In the genomic region with DNA sequence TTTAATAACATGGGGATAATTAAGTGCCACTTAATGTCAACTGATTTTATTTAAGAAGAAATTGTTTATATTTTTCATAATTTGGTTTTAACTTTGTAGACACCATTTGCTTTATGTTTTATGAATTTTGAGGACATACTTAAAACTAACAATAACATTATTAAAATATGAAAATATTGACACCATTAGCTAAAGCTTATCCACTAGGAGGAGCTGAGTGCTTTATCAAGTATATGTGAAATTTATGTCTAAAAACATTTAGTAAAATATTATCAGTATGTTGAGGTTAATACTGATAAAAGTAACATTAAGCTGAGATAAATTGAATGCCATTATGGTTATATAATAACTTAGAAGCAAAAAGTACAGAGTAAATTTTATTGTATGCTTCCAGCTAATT, we compare ENCODE assay signal across 1 cellular context.
TF ChIP-seq lines count a peak whose summit lies in the region.

No MANE protein-coding gene starts in this region.

TF ChIP-seq in HCT116, 20 proteins besides CTCF, POLR2A, EP300 and RAD21 (continued from another document):
- TF ChIP-seq, protein P1, sequence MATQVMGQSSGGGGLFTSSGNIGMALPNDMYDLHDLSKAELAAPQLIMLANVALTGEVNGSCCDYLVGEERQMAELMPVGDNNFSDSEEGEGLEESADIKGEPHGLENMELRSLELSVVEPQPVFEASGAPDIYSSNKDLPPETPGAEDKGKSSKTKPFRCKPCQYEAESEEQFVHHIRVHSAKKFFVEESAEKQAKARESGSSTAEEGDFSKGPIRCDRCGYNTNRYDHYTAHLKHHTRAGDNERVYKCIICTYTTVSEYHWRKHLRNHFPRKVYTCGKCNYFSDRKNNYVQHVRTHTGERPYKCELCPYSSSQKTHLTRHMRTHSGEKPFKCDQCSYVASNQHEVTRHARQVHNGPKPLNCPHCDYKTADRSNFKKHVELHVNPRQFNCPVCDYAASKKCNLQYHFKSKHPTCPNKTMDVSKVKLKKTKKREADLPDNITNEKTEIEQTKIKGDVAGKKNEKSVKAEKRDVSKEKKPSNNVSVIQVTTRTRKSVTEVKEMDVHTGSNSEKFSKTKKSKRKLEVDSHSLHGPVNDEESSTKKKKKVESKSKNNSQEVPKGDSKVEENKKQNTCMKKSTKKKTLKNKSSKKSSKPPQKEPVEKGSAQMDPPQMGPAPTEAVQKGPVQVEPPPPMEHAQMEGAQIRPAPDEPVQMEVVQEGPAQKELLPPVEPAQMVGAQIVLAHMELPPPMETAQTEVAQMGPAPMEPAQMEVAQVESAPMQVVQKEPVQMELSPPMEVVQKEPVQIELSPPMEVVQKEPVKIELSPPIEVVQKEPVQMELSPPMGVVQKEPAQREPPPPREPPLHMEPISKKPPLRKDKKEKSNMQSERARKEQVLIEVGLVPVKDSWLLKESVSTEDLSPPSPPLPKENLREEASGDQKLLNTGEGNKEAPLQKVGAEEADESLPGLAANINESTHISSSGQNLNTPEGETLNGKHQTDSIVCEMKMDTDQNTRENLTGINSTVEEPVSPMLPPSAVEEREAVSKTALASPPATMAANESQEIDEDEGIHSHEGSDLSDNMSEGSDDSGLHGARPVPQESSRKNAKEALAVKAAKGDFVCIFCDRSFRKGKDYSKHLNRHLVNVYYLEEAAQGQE (IDR thresholded peaks at IDR 0.05; ENCODE audit: low read depth), result no peak
- TF ChIP-seq SRF (IDR thresholded peaks at IDR 0.05; ENCODE audit: low read depth), result no peak
- no peak for TF ChIP-seq SIN3A (IDR thresholded peaks at IDR 0.05; ENCODE audit: low read depth)
- no peak for TF ChIP-seq ZNF274 (IDR thresholded peaks at IDR 0.05; ENCODE audit: low read depth, low read length)
- no peak for TF ChIP-seq YY1 (IDR thresholded peaks at IDR 0.05; ENCODE audit: extremely low read depth, insufficient replicate concordance, low read depth, low read length)
- TF ChIP-seq CBX3 (IDR thresholded peaks at IDR 0.05; ENCODE audit: low read depth), result no peak
- no peak for TF ChIP-seq FOSL1 (IDR thresholded peaks at IDR 0.05; ENCODE audit: low read depth)
- no peak for TF ChIP-seq ZFX (IDR thresholded peaks at IDR 0.05)
- TF ChIP-seq, protein P2, sequence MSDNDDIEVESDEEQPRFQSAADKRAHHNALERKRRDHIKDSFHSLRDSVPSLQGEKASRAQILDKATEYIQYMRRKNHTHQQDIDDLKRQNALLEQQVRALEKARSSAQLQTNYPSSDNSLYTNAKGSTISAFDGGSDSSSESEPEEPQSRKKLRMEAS (IDR thresholded peaks at IDR 0.05), result no peak
- TF ChIP-seq EZH2 (IDR thresholded peaks at IDR 0.05), result no peak
